In the genomic region with DNA sequence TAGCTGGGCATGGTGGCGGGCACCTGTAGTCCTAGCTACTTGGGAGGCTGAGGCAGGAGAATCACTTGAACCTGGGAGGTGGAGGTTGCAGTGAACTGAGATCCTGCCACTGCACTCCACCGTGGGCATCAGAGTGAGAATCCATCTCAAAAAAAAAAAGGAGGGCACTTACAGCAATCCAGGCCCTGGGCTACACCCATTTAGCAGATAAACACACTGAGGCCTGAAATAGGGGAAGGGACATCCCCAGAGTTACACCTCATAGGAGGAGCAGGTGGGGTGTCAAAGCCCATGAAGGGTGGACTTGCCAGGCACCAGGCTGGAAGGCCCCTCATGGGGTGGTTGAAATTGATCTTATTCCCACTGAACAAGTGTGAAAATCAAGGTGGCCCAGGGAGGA, we compare ENCODE assay signal across 25 cellular contexts. TPM values are rescaled to one million over a fixed set of nuclear protein-coding genes. Genes with fewer than 3 reads are reported as not detected.
A peak's percentile ranks its signal among the peaks of the same experiment; 100 is the strongest.
DNase-seq lines count a peak whose midpoint lies in the region; ATAC-seq, FAIRE-seq and TF ChIP-seq lines count a peak whose summit lies in the region.
"Had no signal": no experiment of that assay in that cellular context is flagged by ENCODE, and none has a peak within 500 bp of the region (broad histone marks: within the 10 kb centered on the region; RNA-seq: fewer than 3 reads in every experiment).

No MANE protein-coding gene starts in this region.

- H3K27ac ChIP-seq in HEK293 (ENCODE audit: extremely low read depth, low read depth, low read length) (no peak overlapping the region), OCI-LY3 (ENCODE audit: low read length) (no peak overlapping the region)
- H3K27ac ChIP-seq: C4-2B had no signal

- H3K4me3 ChIP-seq in HEK293 (ENCODE audit: low read depth, low read length) (no peak overlapping the region), OCI-LY3 (ENCODE audit: low read length) (no peak overlapping the region)
- H3K4me3 ChIP-seq: GM12878, GM23338 had no signal

- peak overlapping the region; percentile 62 for H3K27ac Mint-ChIP-seq in memory B cell
- H3K27ac Mint-ChIP-seq: CD8-positive, alpha-beta T cell; GM23338; HFFc6; IgD-negative memory B cell had no signal

- peak overlapping the region; percentile 1; the same call in 1 of the 2 replicates for H2AFZ ChIP-seq in OCI-LY3 (ENCODE audit: low read depth, low read length)

- H3K27me3 Mint-ChIP-seq in memory B cell, result peaks cover 2% of the 10 kb centered on the region
- H3K27me3 Mint-ChIP-seq: IgD-negative memory B cell had no signal

- H3K36me3 ChIP-seq in HEK293 (ENCODE audit: control insufficient read depth in 2 of 2, insufficient read depth in 1 of 2, low read length in 2 of 2) (no peaks in the 10 kb centered on the region), OCI-LY3 (replicated peaks; ENCODE audit: low read depth, low read length) (no peaks in the 10 kb centered on the region)

- H3K4me2 ChIP-seq in OCI-LY3 (ENCODE audit: low read length), result no peak overlapping the region
- H3K4me2 ChIP-seq: GM23338 had no signal

- H3K9ac ChIP-seq in OCI-LY3 (ENCODE audit: low read length), result no peak overlapping the region

- no peak for FAIRE-seq in frontal cortex (lab: Jason Lieb, UNC)
- FAIRE-seq: A204.1, GM19239, H54, HTR-8/SVneo had no signal

- ATAC-seq in memory B cell (ENCODE audit: low read depth) (no peak), GM21528 (IDR thresholded peaks at IDR 0.05; ENCODE audit: low FRiP score, unreplicated experiment) (no peak)
- ATAC-seq: CD8-positive, alpha-beta T cell; GM23338 had no signal

- no peaks in the 10 kb centered on the region for H4K20me1 ChIP-seq in OCI-LY3 (ENCODE audit: insufficient read depth, low read length)

- POLR2A ChIA-PET in HEK293 (lab: Yijun Ruan, JAX), result interaction anchor here (0.6 kb wide), 1 partner anchor 66 kb away, joined by 3 read pairs; no protein-coding TSS in a partner anchor

- no peak overlapping the region for H3K4me3 Mint-ChIP-seq in memory B cell
- H3K4me3 Mint-ChIP-seq: CD8-positive, alpha-beta T cell; GM23338; HFFc6; IgD-negative memory B cell had no signal

- H3K4me1 Mint-ChIP-seq in memory B cell, result no peaks in the 10 kb centered on the region
- H3K4me1 Mint-ChIP-seq: GM23338, IgD-negative memory B cell had no signal

- H3K9me3 ChIP-seq in HEK293 (ENCODE audit: control insufficient read depth, insufficient read depth, low read depth, low read length) (no peaks in the 10 kb centered on the region), OCI-LY3 (ENCODE audit: insufficient read depth, low read length) (no peaks in the 10 kb centered on the region)

- no peaks in the 10 kb centered on the region for H3K27me3 ChIP-seq in OCI-LY3 (ENCODE audit: low read depth, low read length)

- H3K79me2 ChIP-seq in OCI-LY3 (ENCODE audit: low read length), result no peaks in the 10 kb centered on the region

- DNase-seq in memory B cell (ENCODE audit: low spot score in 2 of 2), result no peak
- no peak for DNase-seq in ecto neural progenitor cell (ENCODE audit: low spot score)
- no peak for DNase-seq in frontal cortex (ENCODE audit: low spot score in 2 of 2)
- DNase-seq: ACHN; Calu3; CD8-positive, alpha-beta T cell; DMS 273 treated with DMSO at 0.1 percent for 48 hours; DMS53; DND-41; EL; HCEC 1CT; HFFc6; KG1 had no signal

- H3K9me3 Mint-ChIP-seq in memory B cell, result no peaks in the 10 kb centered on the region
- H3K9me3 Mint-ChIP-seq: CD8-positive, alpha-beta T cell; GM23338; HFFc6; IgD-negative memory B cell had no signal

- H3K4me1 ChIP-seq in HEK293 (ENCODE audit: control insufficient read depth, insufficient read depth, low read length) (peaks cover 13% of the 10 kb centered on the region), OCI-LY3 (ENCODE audit: low read length) (peaks cover 9% of the 10 kb centered on the region)

- CTCF ChIA-PET in HEK293 (lab: Yijun Ruan, JAX), result no interaction called here

- H3K36me3 Mint-ChIP-seq in memory B cell, result no peaks in the 10 kb centered on the region
- H3K36me3 Mint-ChIP-seq: CD8-positive, alpha-beta T cell had no signal

- TF ChIP-seq CTCF in HEK293 (tag by site-specific recombination; IDR thresholded peaks at IDR 0.05) (no peak), OCI-LY3 (IDR thresholded peaks at IDR 0.05; ENCODE audit: low read depth, low read length) (no peak)

TF ChIP-seq in HEK293, 187 proteins besides CTCF, POLR2A, EP300 and RAD21:
- no peak for TF ChIP-seq KLF1 (tag by site-specific recombination; IDR thresholded peaks at IDR 0.05)
- no peak for TF ChIP-seq KLF9 (tag by site-specific recombination; IDR thresholded peaks at IDR 0.05; ENCODE audit: low read depth)
- TF ChIP-seq, protein P1, sequence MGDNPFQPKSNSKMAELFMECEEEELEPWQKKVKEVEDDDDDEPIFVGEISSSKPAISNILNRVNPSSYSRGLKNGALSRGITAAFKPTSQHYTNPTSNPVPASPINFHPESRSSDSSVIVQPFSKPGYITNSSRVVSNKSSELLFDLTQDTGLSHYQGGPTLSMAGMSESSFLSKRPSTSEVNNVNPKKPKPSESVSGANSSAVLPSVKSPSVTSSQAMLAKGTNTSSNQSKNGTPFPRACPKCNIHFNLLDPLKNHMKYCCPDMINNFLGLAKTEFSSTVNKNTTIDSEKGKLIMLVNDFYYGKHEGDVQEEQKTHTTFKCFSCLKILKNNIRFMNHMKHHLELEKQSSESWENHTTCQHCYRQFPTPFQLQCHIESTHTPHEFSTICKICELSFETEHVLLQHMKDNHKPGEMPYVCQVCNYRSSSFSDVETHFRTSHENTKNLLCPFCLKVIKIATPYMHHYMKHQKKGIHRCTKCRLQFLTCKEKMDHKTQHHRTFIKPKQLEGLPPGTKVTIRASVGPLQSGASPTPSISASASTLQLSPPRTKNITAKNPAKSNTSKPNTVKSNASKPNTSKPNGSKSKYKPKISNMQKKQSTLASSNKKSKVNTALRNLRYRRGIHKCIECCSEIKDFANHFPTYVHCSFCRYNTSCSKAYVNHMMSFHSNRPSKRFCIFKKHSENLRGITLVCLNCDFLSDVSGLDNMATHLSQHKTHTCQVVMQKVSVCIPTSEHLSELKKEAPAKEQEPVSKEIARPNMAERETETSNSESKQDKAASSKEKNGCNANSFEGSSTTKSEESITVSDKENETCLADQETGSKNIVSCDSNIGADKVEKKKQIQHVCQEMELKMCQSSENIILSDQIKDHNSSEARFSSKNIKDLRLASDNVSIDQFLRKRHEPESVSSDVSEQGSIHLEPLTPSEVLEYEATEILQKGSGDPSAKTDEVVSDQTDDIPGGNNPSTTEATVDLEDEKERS (tag by site-specific recombination; IDR thresholded peaks at IDR 0.05), result peak; percentile 55; the same call in 1 of the 2 replicates

RNA-seq across cellular contexts. Expression of gene PLAUR, which starts 13.9 kb away (rescaled TPM):
- total RNA-seq in frontal cortex, result 2.9 TPM

RNA-seq across cellular contexts. Expression of gene IRGC, which starts 32.0 kb away (rescaled TPM):
- not detected for total RNA-seq in frontal cortex
- total RNA-seq: Calu3; CD8-positive, alpha-beta T cell; G401; GM12878; GM23338; HFFc6 had no signal

RNA-seq across cellular contexts. Expression of gene CADM4, which starts 44.3 kb away (rescaled TPM):
- total RNA-seq in frontal cortex, result 93.3 TPM
